ENCODE assay signal across 19 cellular contexts in the genomic region with DNA sequence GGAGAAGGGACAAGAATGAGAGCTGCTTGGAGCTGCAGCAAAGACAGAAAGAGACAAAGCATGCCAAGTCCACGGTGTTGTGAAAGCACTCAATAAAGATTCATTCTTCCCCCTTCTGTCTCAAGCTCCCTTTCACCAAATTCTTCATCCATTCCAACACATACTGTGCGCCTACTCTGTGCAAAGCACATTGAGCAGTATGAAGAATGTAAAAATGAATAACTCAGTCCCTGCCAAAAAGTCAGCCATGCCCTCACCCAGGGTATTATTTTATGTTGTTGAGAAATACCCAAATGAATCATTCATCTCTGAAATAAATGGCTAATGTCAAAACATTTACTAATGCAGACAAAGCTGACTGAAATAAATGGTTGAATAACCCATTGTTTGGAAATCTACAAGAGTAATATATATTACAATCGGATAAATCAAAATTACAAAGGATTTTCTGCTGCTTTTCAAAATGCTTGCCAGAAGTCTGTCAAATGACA.
A peak's percentile ranks its signal among the peaks of the same experiment; 100 is the strongest.
DNase-seq lines count a peak whose midpoint lies in the region; TF ChIP-seq lines count a peak whose summit lies in the region.
"Had no signal": no experiment of that assay in that cellular context is flagged by ENCODE, and none has a peak within 500 bp of the region (broad histone marks: within the 10 kb centered on the region; RNA-seq: fewer than 3 reads in every experiment).

No MANE protein-coding gene starts in this region.

- H3K27me3 ChIP-seq in osteoblast (ENCODE audit: insufficient read depth, low read length) = peaks cover 5% of the 10 kb centered on the region

- TF ChIP-seq CTCF in AG10803 (conservative IDR thresholded peaks at IDR 0.05; ENCODE audit: low read length) (no peak), osteoblast (IDR thresholded peaks at IDR 0.05; ENCODE audit: extremely low read depth, low read depth, low read length) (no peak), progenitor cell of endocrine pancreas (IDR thresholded peaks at IDR 0.05; ENCODE audit: unreplicated experiment) (no peak)

- no peaks in the 10 kb centered on the region for H3K9me3 Mint-ChIP-seq in progenitor cell of endocrine pancreas (ENCODE audit: low read depth)
- H3K9me3 Mint-ChIP-seq: activated naive CD4-positive, alpha-beta T cell treated with anti-CD3 and anti-CD28 coated beads, Interleukin-2, amount 50 U/mL, for 24 hours; CD8-positive, alpha-beta memory T cell; immature natural killer cell had no signal

- H3K4me3 Mint-ChIP-seq in progenitor cell of endocrine pancreas (ENCODE audit: low read depth) = no peak overlapping the region
- H3K4me3 Mint-ChIP-seq: activated naive CD4-positive, alpha-beta T cell treated with anti-CD3 and anti-CD28 coated beads, Interleukin-2, amount 50 U/mL, for 24 hours; CD8-positive, alpha-beta memory T cell; immature natural killer cell; naive thymus-derived CD8-positive, alpha-beta T cell had no signal

- no peak overlapping the region for H2AFZ ChIP-seq in osteoblast (ENCODE audit: low read length)

- no peaks in the 10 kb centered on the region for H3K36me3 Mint-ChIP-seq in progenitor cell of endocrine pancreas (ENCODE audit: insufficient read depth)
- H3K36me3 Mint-ChIP-seq: activated naive CD4-positive, alpha-beta T cell treated with anti-CD3 and anti-CD28 coated beads, Interleukin-2, amount 50 U/mL, for 24 hours; CD8-positive, alpha-beta memory T cell; immature natural killer cell; naive thymus-derived CD8-positive, alpha-beta T cell had no signal

- H3K9me3 ChIP-seq in osteoblast (ENCODE audit: low read depth, low read length) = no peaks in the 10 kb centered on the region
- H3K9me3 ChIP-seq: lower lobe of right lung had no signal

- H3K4me1 ChIP-seq in osteoblast (ENCODE audit: insufficient read depth, low read length) = peaks cover 4% of the 10 kb centered on the region

- no peaks in the 10 kb centered on the region for H4K20me1 ChIP-seq in osteoblast (ENCODE audit: insufficient read depth, low read length)

- peak; percentile 90 for DNase-seq in AG10803 (ENCODE audit: low read depth)
- peak; percentile 29 for DNase-seq in NCI-H2081 treated with DMSO at 0.1 percent for 48 hours (lab: John Stamatoyannopoulos, UW)
- no peak for DNase-seq in epithelial cell of prostate (ENCODE audit: low read depth, low spot score)
- DNase-seq in osteoblast (ENCODE audit: insufficient read length, low spot score, missing footprints) = no peak
- DNase-seq in NCI-H1930 (lab: John Stamatoyannopoulos, UW) = no peak
- no peak for DNase-seq in NCI-H510A (lab: John Stamatoyannopoulos, UW)
- DNase-seq in progenitor cell of endocrine pancreas (ENCODE audit: low spot score, unreplicated experiment) = no peak
- no peak for DNase-seq in DMS79 (lab: John Stamatoyannopoulos, UW)
- DNase-seq: ACHN; activated CD4-positive, alpha-beta T cell treated with anti-CD3 and anti-CD28 coated beads, Interleukin-2, amount 50 U/mL, for 1 hour; CD8-positive, alpha-beta memory T cell; effector CD8-positive, alpha-beta T cell; immature natural killer cell; IMR-90; lower lobe of right lung; naive thymus-derived CD8-positive, alpha-beta T cell; NCI-H1048; stimulated activated naive CD4-positive, alpha-beta T cell had no signal

- H3K4me1 Mint-ChIP-seq in progenitor cell of endocrine pancreas (ENCODE audit: low read depth) = peaks cover 19% of the 10 kb centered on the region
- H3K4me1 Mint-ChIP-seq: activated naive CD4-positive, alpha-beta T cell treated with anti-CD3 and anti-CD28 coated beads, Interleukin-2, amount 50 U/mL, for 24 hours; CD8-positive, alpha-beta memory T cell; immature natural killer cell had no signal

- H3K4me2 ChIP-seq in osteoblast (ENCODE audit: insufficient read depth, low read length) = peak overlapping the region; percentile 39

- H3K27ac Mint-ChIP-seq in progenitor cell of endocrine pancreas = no peak overlapping the region
- H3K27ac Mint-ChIP-seq: activated naive CD4-positive, alpha-beta T cell treated with anti-CD3 and anti-CD28 coated beads, Interleukin-2, amount 50 U/mL, for 24 hours; CD8-positive, alpha-beta memory T cell; immature natural killer cell had no signal

- no peaks in the 10 kb centered on the region for H3K36me3 ChIP-seq in osteoblast (ENCODE audit: insufficient read depth, low read length)
- H3K36me3 ChIP-seq: lower lobe of right lung had no signal

- H3K79me2 ChIP-seq in osteoblast (ENCODE audit: insufficient read depth, low read length) = no peaks in the 10 kb centered on the region

- peaks cover 63% of the 10 kb centered on the region for H3K27me3 Mint-ChIP-seq in progenitor cell of endocrine pancreas

- H3K27ac ChIP-seq in epithelial cell of prostate (peak overlapping the region; percentile 58), osteoblast (ENCODE audit: low read depth, low read length) (no peak overlapping the region)
- H3K27ac ChIP-seq: lower lobe of right lung had no signal

- no peak overlapping the region for H3K4me3 ChIP-seq in AG10803 (ENCODE audit: low read length)
- no peak overlapping the region for H3K4me3 ChIP-seq in osteoblast (ENCODE audit: insufficient read depth, low read length)
- H3K4me3 ChIP-seq: lower lobe of right lung had no signal

Comparison
In these comparisons a context has a peak if more than half of its experiments do, and no peak if none do; other contexts are left out.
1. DNase-seq: peak in AG10803 (single experiment) and NCI-H2081 treated with DMSO at 0.1 percent for 48 hours (single experiment); none in epithelial cell of prostate (single experiment), osteoblast (single experiment), NCI-H1930 (0 of 2), NCI-H510A (single experiment), progenitor cell of endocrine pancreas (single experiment) and DMS79 (single experiment).